28 cellular contexts compared by ENCODE assay signal in the genomic region with DNA sequence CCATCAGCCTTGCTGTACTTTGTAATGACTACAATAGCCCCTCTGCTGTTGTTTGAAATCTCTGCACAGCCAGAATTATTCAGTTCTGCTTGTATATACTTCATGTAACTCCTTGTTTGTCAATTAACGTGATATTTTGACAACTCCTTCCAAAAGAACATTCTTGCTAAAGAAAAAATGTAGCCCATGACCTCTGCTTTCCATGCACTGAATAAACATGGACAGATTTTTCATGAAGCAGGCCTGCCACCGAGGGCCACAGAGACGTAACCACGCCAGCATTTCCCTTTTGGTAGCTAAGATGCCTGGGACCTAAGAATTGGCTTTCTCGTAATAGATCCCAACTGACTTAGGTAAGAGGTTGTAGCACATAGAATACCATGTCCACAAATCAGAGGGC.
"Had no signal": no experiment of that assay in that cellular context is flagged by ENCODE, and none has a peak within 500 bp of the region (broad histone marks: within the 10 kb centered on the region; RNA-seq: fewer than 3 reads in every experiment).

No MANE protein-coding gene starts in this region.

- DNase-seq: activated CD4-positive, alpha-beta memory T cell treated with anti-CD3 and anti-CD28 coated beads for 36 hours; activated CD4-positive, alpha-beta T cell treated with anti-CD3 and anti-CD28 coated beads for 36 hours; activated CD4-positive, alpha-beta T cell treated with anti-CD3 and anti-CD28 coated beads, Interleukin-2, amount 10 ng/mL, durations not matched to agents 24 days and 14 days; activated CD4-positive, CD25-positive, alpha-beta regulatory T cell; activated CD4-positive, CD25-positive, alpha-beta regulatory T cell treated with anti-CD3 and anti-CD28 coated beads, Interleukin-2, amount 50 U/mL, for 72 hours; activated CD8-positive, alpha-beta memory T cell treated with anti-CD3 and anti-CD28 coated beads, Interleukin-2, amount 10 ng/mL, durations not matched to agents 7 days and 5 days; activated CD8-positive, alpha-beta memory T cell treated with anti-CD3 and anti-CD28 coated beads, Interleukin-2, amount 50 U/mL, for 4 hours; activated CD8-positive, alpha-beta T cell treated with anti-CD3 and anti-CD28 coated beads, Interleukin-2, amount 10 ng/mL, durations not matched to agents 7 days and 5 days; activated effector memory CD4-positive, alpha-beta T cell treated with anti-CD3 and anti-CD28 coated beads, Interleukin-2, amount 50 U/mL, for 16 hours; activated naive CD4-positive, alpha-beta T cell treated with anti-CD3 and anti-CD28 coated beads for 36 hours; activated naive CD8-positive, alpha-beta T cell treated with anti-CD3 and anti-CD28 coated beads for 36 hours; activated naive CD8-positive, alpha-beta T cell treated with anti-CD3 and anti-CD28 coated beads, Interleukin-2, amount 50 U/mL, for 24 hours; activated T-cell treated with anti-CD3 and anti-CD28 coated beads, Interleukin-2, amount 50 U/mL, for 1 hour; activated T-cell treated with anti-CD3 and anti-CD28 coated beads, Interleukin-2, amount 50 U/mL, for 48 hours; adrenal gland; amygdala; aorta; body of pancreas; caudate nucleus; effector CD4-positive, alpha-beta T cell; effector memory CD8-positive, alpha-beta T cell; foreskin keratinocyte; gastrocnemius medialis; glutamatergic neuron; heart left ventricle; T-helper 2 cell had no signal

- H3K4me1 ChIP-seq: body of pancreas, foreskin keratinocyte, gastrocnemius medialis had no signal

- H3K27ac ChIP-seq: adrenal gland, body of pancreas, coronary artery, foreskin keratinocyte, gastrocnemius medialis, heart left ventricle had no signal

- H3K9me3 ChIP-seq: adrenal gland, body of pancreas, gastrocnemius medialis had no signal

- H3K4me3 ChIP-seq: adrenal gland, body of pancreas, coronary artery, gastrocnemius medialis, heart left ventricle had no signal

- H3K27me3 ChIP-seq: adrenal gland, body of pancreas, gastrocnemius medialis, heart left ventricle had no signal

- H3K36me3 ChIP-seq: adrenal gland, gastrocnemius medialis, heart left ventricle had no signal

- ATAC-seq: activated CD4-positive, alpha-beta T cell treated with anti-CD3 and anti-CD28 coated beads for 36 hours; activated CD8-positive, alpha-beta memory T cell treated with anti-CD3 and anti-CD28 coated beads, Interleukin-2, amount 10 ng/mL, durations not matched to agents 7 days and 5 days; activated CD8-positive, alpha-beta T cell treated with anti-CD3 and anti-CD28 coated beads, Interleukin-2, amount 10 ng/mL, durations not matched to agents 7 days and 5 days; activated naive CD8-positive, alpha-beta T cell treated with anti-CD3 and anti-CD28 coated beads, Interleukin-2, amount 50 U/mL, for 24 hours; body of pancreas; effector memory CD8-positive, alpha-beta T cell; esophagus mucosa; foreskin keratinocyte; gastrocnemius medialis; heart left ventricle had no signal
